ENCODE assay signal across 23 cellular contexts in genomic region chrX:46218373-46218772, GRCh38.
DNase-seq lines count a peak whose midpoint lies in the region; ATAC-seq, FAIRE-seq and TF ChIP-seq lines count a peak whose summit lies in the region.
"Had no signal": no experiment of that assay in that cellular context is flagged by ENCODE, and none has a peak within 500 bp of the region (broad histone marks: within the 10 kb centered on the region; RNA-seq: fewer than 3 reads in every experiment).

No MANE protein-coding gene starts in this region.

- DNase-seq in SK-N-SH (no peak), keratinocyte (ENCODE audit: low read depth, low spot score) (no peak), trophoblast cell (peak; percentile 1 to 58)
- DNase-seq in effector memory CD8-positive, alpha-beta T cell, result no peak
- DNase-seq: ACHN, BE2C, DMS153, GOT3, KBM-7, MG63, NCI-H1105 treated with DMSO at 0.1 percent for 48 hours, NCI-H146, NCI-H1930, NCI-H446, NCI-H524 treated with DMSO at 0.1 percent for 48 hours, NCI-H774, SJCRH30 had no signal

- 33% methylated on average over 1 of the region's 1 CpG for WGBS in SK-N-SH (ENCODE audit: low lambda C conversion rate)
- WGBS in trophoblast cell (ENCODE audit: extremely low coverage, insufficient coverage, insufficient read length), result no CpG with 5 or more reads among the region's 1 CpG

- H3K4me1 ChIP-seq in SK-N-SH (ENCODE audit: control insufficient read depth in 1 of 2, insufficient read depth in 2 of 2, low read depth in 1 of 2, low read length in 1 of 2) (no peaks in the 10 kb centered on the region), keratinocyte (ENCODE audit: control insufficient read depth, extremely low read depth, insufficient read depth, low read length) (no peaks in the 10 kb centered on the region), trophoblast cell (ENCODE audit: control insufficient read depth in 1 of 2, insufficient read depth in 2 of 2, low read length in 2 of 2) (no peaks in the 10 kb centered on the region)
- H3K4me1 ChIP-seq: BE2C, HAP-1, SJCRH30 had no signal

- no peaks in the 10 kb centered on the region for H3K9me1 ChIP-seq in keratinocyte (ENCODE audit: control insufficient read depth, extremely low read depth, insufficient read depth, low read length)

- TF ChIP-seq CTCF in SK-N-SH (IDR thresholded peaks at IDR 0.05) (no peak), keratinocyte (optimal IDR thresholded peaks at IDR 0.05 in 1 of 3, IDR thresholded peaks at IDR 0.05 in 1 of 3, conservative IDR thresholded peaks at IDR 0.05 in 1 of 3; ENCODE audit: extremely low read depth in 1 of 3, insufficient read depth in 2 of 3, low read length in 3 of 3) (no peak)

- H3K79me1 ChIP-seq in trophoblast cell (ENCODE audit: low read length), result no peaks in the 10 kb centered on the region

- no peak overlapping the region for H3K18ac ChIP-seq in trophoblast cell (ENCODE audit: low read length)

- H4K20me1 ChIP-seq in SK-N-SH (ENCODE audit: insufficient read depth) (no peaks in the 10 kb centered on the region), keratinocyte (ENCODE audit: control insufficient read depth, extremely low read depth, insufficient read depth, low read length) (no peaks in the 10 kb centered on the region)

- H3K79me2 ChIP-seq in SK-N-SH (ENCODE audit: insufficient read depth), result no peaks in the 10 kb centered on the region
- no peaks in the 10 kb centered on the region for H3K79me2 ChIP-seq in keratinocyte (ENCODE audit: control insufficient read depth, insufficient read depth, low read length)
- no peaks in the 10 kb centered on the region for H3K79me2 ChIP-seq in trophoblast cell (ENCODE audit: control insufficient read depth, insufficient read depth, low read length, poor library complexity)

- H3K4me2 ChIP-seq in SK-N-SH, result no peak overlapping the region
- H3K4me2 ChIP-seq in keratinocyte (ENCODE audit: control insufficient read depth, extremely low read depth, insufficient read depth, low read depth, low read length), result no peak overlapping the region
- no peak overlapping the region for H3K4me2 ChIP-seq in trophoblast cell (ENCODE audit: low read length)

- H2AK5ac ChIP-seq in trophoblast cell (ENCODE audit: low read length), result no peak overlapping the region

- CTCF ChIA-PET in SK-N-SH (lab: Yijun Ruan, JAX), result no interaction called here

- no peaks in the 10 kb centered on the region for H3K4me1 Mint-ChIP-seq in effector memory CD8-positive, alpha-beta T cell (ENCODE audit: low read depth in 2 of 2)
- H3K4me1 Mint-ChIP-seq: CD14-positive monocyte had no signal

- H4K12ac ChIP-seq in trophoblast cell (ENCODE audit: low read depth, low read length), result no peak overlapping the region

- POLR2A ChIA-PET in SK-N-SH (lab: Yijun Ruan, JAX), result no interaction called here

- no peak overlapping the region for H3K27ac Mint-ChIP-seq in effector memory CD8-positive, alpha-beta T cell
- H3K27ac Mint-ChIP-seq: CD14-positive monocyte had no signal

- peak overlapping the region in 1 of 2 experiments; percentile 63; a peak in 1 of 4 replicates for H3K27ac ChIP-seq in SK-N-SH (ENCODE audit: low read depth in 2 of 2, low read length in 1 of 2)
- no peak overlapping the region for H3K27ac ChIP-seq in keratinocyte (ENCODE audit: control insufficient read depth, insufficient read depth, low read length)
- no peak overlapping the region for H3K27ac ChIP-seq in trophoblast cell (ENCODE audit: low read depth, low read length)
- H3K27ac ChIP-seq: 22Rv1, SJCRH30 had no signal

- H4K91ac ChIP-seq in trophoblast cell (ENCODE audit: low read depth, low read length), result no peak overlapping the region

- no peak for TF ChIP-seq EP300 in SK-N-SH (IDR thresholded peaks at IDR 0.05; ENCODE audit: borderline replicate concordance in 1 of 2, low read depth in 1 of 2, low read length in 1 of 2)

- H2BK12ac ChIP-seq in trophoblast cell (ENCODE audit: low read length), result no peak overlapping the region

- H3K9me2 ChIP-seq in SK-N-SH, result no peaks in the 10 kb centered on the region

- no peaks in the 10 kb centered on the region for H3F3A ChIP-seq in SK-N-SH (replicated peaks; ENCODE audit: insufficient read depth)

- H3K27me3 ChIP-seq in SK-N-SH (ENCODE audit: insufficient read depth) (peaks cover 7% of the 10 kb centered on the region; the same call in 1 of the 2 replicates), keratinocyte (ENCODE audit: control insufficient read depth, extremely low read depth, insufficient read depth, low read length) (no peaks in the 10 kb centered on the region), trophoblast cell (ENCODE audit: insufficient read depth, low read length) (no peaks in the 10 kb centered on the region)
- H3K27me3 ChIP-seq: BE2C, MG63, SJCRH30 had no signal

- ATAC-seq in SK-N-SH treated with all-trans-retinoic acid at 6 μM for 48 hours (no peak), GM21367 (IDR thresholded peaks at IDR 0.05; ENCODE audit: unreplicated experiment) (no peak), GM18858 (IDR thresholded peaks at IDR 0.05; ENCODE audit: unreplicated experiment) (no peak)
- ATAC-seq in effector memory CD8-positive, alpha-beta T cell (replicated peaks), result no peak

- H3K4ac ChIP-seq in trophoblast cell (ENCODE audit: low read depth, low read length), result no peak overlapping the region

- no peaks in the 10 kb centered on the region for H3K9me3 Mint-ChIP-seq in effector memory CD8-positive, alpha-beta T cell

- peak; percentile 72 for FAIRE-seq in keratinocyte (lab: Jason Lieb, UNC)

- no peaks in the 10 kb centered on the region for H3K36me3 ChIP-seq in SK-N-SH (replicated peaks in 1 of 2; ENCODE audit: control insufficient read depth in 1 of 2, insufficient read depth in 2 of 2, low read length in 1 of 2)
- H3K36me3 ChIP-seq in keratinocyte (ENCODE audit: control insufficient read depth in 2 of 2, extremely low read depth in 1 of 2, insufficient read depth in 2 of 2, low read length in 2 of 2), result no peaks in the 10 kb centered on the region
- no peaks in the 10 kb centered on the region for H3K36me3 ChIP-seq in trophoblast cell (ENCODE audit: control insufficient read depth in 1 of 2, insufficient read depth in 2 of 2, low read length in 2 of 2)
- H3K36me3 ChIP-seq: BE2C, HAP-1, MG63, SJCRH30 had no signal

- 0 out of 2 replicates have a peak overlapping the region, but pooled peaks have one; percentile 8 for H2AFZ ChIP-seq in SK-N-SH (ENCODE audit: low read depth)
- no peak overlapping the region for H2AFZ ChIP-seq in keratinocyte (ENCODE audit: control insufficient read depth, low read length)
- no peak overlapping the region for H2AFZ ChIP-seq in trophoblast cell (ENCODE audit: insufficient read depth, low read length, poor library complexity)

- H3K4me3 Mint-ChIP-seq in effector memory CD8-positive, alpha-beta T cell, result no peak overlapping the region
- H3K4me3 Mint-ChIP-seq: CD14-positive monocyte had no signal

- H3K4me3 ChIP-seq in SK-N-SH (ENCODE audit: low read depth in 2 of 2, low read length in 1 of 2), result no peak overlapping the region
- no peak overlapping the region for H3K4me3 ChIP-seq in keratinocyte (ENCODE audit: control insufficient read depth in 2 of 3, extremely low read depth in 1 of 3, insufficient read depth in 2 of 3, low read depth in 1 of 3, low read length in 3 of 3)
- H3K4me3 ChIP-seq in trophoblast cell (ENCODE audit: low read depth, low read length), result no peak overlapping the region
- H3K4me3 ChIP-seq: HAP-1, MG63, SJCRH30 had no signal

- H2BK5ac ChIP-seq in trophoblast cell (ENCODE audit: low read depth, low read length, poor library complexity), result no peak overlapping the region

- no peak overlapping the region for H4K8ac ChIP-seq in trophoblast cell (ENCODE audit: low read depth, low read length)

- no peaks in the 10 kb centered on the region for H3K36me3 Mint-ChIP-seq in effector memory CD8-positive, alpha-beta T cell (ENCODE audit: insufficient read depth)
- H3K36me3 Mint-ChIP-seq: CD14-positive monocyte had no signal

- H3K9me3 ChIP-seq in SK-N-SH, result 0 out of 2 replicates have a peak, but pooled peaks cover 5% of the 10 kb centered on the region
- H3K9me3 ChIP-seq in keratinocyte (ENCODE audit: control insufficient read depth, low read depth, low read length), result no peaks in the 10 kb centered on the region
- no peaks in the 10 kb centered on the region for H3K9me3 ChIP-seq in trophoblast cell (ENCODE audit: insufficient read depth, low read depth, low read length)
- H3K9me3 ChIP-seq: BE2C, HAP-1, MG63, SJCRH30 had no signal

- no peak overlapping the region for H2BK120ac ChIP-seq in trophoblast cell (ENCODE audit: insufficient read depth, low read length, poor library complexity)

- H3K9ac ChIP-seq in SK-N-SH (no peak overlapping the region), keratinocyte (ENCODE audit: control insufficient read depth, extremely low read depth, insufficient read depth, low read length) (no peak overlapping the region), trophoblast cell (ENCODE audit: low read length) (no peak overlapping the region)

- dilution Hi-C loops in keratinocyte (cut with MboI; ENCODE audit: extremely low pct_ligation_motif_present, low sequenced_read_pairs), result no loop called here

- H3K14ac ChIP-seq in trophoblast cell (ENCODE audit: low read length), result no peak overlapping the region

- TF ChIP-seq RAD21 in SK-N-SH (IDR thresholded peaks at IDR 0.05; ENCODE audit: low read length), result no peak

- H3K27me3 Mint-ChIP-seq in effector memory CD8-positive, alpha-beta T cell, result no peaks in the 10 kb centered on the region

- no peak overlapping the region for H3K23ac ChIP-seq in trophoblast cell (ENCODE audit: low read length)

TF ChIP-seq in SK-N-SH, 30 proteins besides CTCF, POLR2A, EP300 and RAD21 (continues in another document):
- TF ChIP-seq RFX5 (IDR thresholded peaks at IDR 0.05; ENCODE audit: low read length) (no peak), MEF2A (IDR thresholded peaks at IDR 0.05; ENCODE audit: borderline replicate concordance, low read depth) (no peak)

TF ChIP-seq in SK-N-SH treated with all-trans-retinoic acid at 6 μM for 48 hours, 23 proteins besides CTCF, POLR2A, EP300 and RAD21:
- TF ChIP-seq CSDC2 (CRISPR knock-in tag; IDR thresholded peaks at IDR 0.05) (no peak), ZC3H10 (CRISPR knock-in tag; IDR thresholded peaks at IDR 0.05) (no peak), ISL1 (CRISPR knock-in tag; IDR thresholded peaks at IDR 0.05) (no peak)

Comparison
In these comparisons a context has a peak if more than half of its experiments do, and no peak if none do; other contexts are left out.
1. DNase-seq: peak in trophoblast cell (2 of 2); none in SK-N-SH (single experiment), keratinocyte (single experiment) and effector memory CD8-positive, alpha-beta T cell (0 of 3).